10 cellular contexts compared by ENCODE assay signal in the genomic region with DNA sequence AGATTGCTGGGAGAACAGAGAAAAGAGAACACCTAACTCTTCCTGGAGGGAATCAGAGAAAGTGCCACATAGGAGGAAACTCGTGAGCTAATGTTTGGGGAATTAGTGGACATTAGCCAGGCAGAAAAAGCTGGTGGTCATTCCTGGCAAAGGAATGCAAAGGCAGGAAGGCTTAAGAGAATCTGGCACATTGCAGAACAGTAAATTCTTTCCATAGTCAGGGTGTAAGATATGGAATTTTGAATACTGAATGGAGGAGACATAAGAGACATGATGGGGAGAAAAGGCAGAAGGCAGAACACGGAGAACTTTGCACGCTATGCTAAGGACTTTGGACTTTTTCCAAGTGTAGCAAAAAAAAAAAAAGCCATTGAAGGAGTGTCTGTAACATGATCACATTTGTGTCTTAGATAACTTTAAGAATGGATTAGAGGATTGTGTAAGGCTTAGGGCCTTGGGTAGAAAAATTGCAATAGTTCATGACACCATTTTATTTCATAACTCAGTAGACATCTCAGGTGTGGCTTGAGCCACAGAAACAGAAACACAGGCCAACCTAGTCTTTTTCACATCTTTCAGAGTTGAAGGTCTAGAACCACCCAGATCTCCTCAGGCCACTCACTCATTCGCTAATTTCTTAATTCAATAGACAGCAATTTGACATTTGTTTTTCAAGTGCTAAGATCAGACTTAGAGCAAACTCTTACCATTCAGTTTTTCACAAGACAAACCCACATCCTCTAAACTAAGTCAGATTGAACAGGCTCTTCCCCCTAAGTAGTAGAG. TPM values are rescaled to one million over a fixed set of nuclear protein-coding genes. Genes with fewer than 3 reads are reported as not detected.
DNase-seq lines count a peak whose midpoint lies in the region; TF ChIP-seq lines count a peak whose summit lies in the region.
"Had no signal": no experiment of that assay in that cellular context is flagged by ENCODE, and none has a peak within 500 bp of the region (broad histone marks: within the 10 kb centered on the region; RNA-seq: fewer than 3 reads in every experiment).

No MANE protein-coding gene starts in this region.

- H3K9me3 Mint-ChIP-seq in activated naive CD4-positive, alpha-beta T cell treated with anti-CD3 and anti-CD28 coated beads for 36 hours = no peaks in the 10 kb centered on the region

- TF ChIP-seq CTCF in foreskin fibroblast (IDR thresholded peaks at IDR 0.05; ENCODE audit: low read depth, low read length) (no peak), GM13977 (IDR thresholded peaks at IDR 0.05; ENCODE audit: extremely low read depth, insufficient read depth, missing control alignments) (no peak)

- H3K27ac Mint-ChIP-seq in activated naive CD4-positive, alpha-beta T cell treated with anti-CD3 and anti-CD28 coated beads for 36 hours = peak overlapping the region; percentile 31

- in situ Hi-C loops in GM13977 (cut with MboI; ENCODE audit: low pct_unique_long_range_greater_than_20kb, low sequenced_read_pairs, unreplicated experiment) = no loop called here

- no peaks in the 10 kb centered on the region for H3K36me3 Mint-ChIP-seq in activated naive CD4-positive, alpha-beta T cell treated with anti-CD3 and anti-CD28 coated beads for 36 hours (ENCODE audit: low read depth)

- no peak overlapping the region for H3K4me3 ChIP-seq in foreskin fibroblast (ENCODE audit: low read depth in 1 of 2, low read length in 2 of 2)

- intact Hi-C loops in activated naive CD4-positive, alpha-beta T cell treated with anti-CD3 and anti-CD28 coated beads for 36 hours (cut with micrococcal nuclease) = loop anchor here (10.0 kb wide), 3 partner anchors 863 to 1127 kb away; partner anchors contain the start of genes ATP6V1A, CD96, NAA50 and SIDT1

- no peak for DNase-seq in activated naive CD4-positive, alpha-beta T cell treated with anti-CD3 and anti-CD28 coated beads for 36 hours
- no peak for DNase-seq in activated naive CD4-positive, alpha-beta T cell (lab: John Stamatoyannopoulos, UW)
- DNase-seq in SW 1271 (lab: John Stamatoyannopoulos, UW) = peak; percentile 10 to 13
- peak; percentile 88 to 92 for DNase-seq in foreskin fibroblast
- DNase-seq in stromal cell of bone marrow (ENCODE audit: low read depth) = peak; percentile 74
- DNase-seq in putamen (ENCODE audit: low spot score) = no peak
- DNase-seq in epidermal melanocyte (ENCODE audit: insufficient read length, low spot score) = no peak
- DNase-seq in GM13977 (ENCODE audit: low spot score) = no peak
- DNase-seq: DND-41, NCI-H446 had no signal

- peaks cover 15% of the 10 kb centered on the region for H3K27me3 Mint-ChIP-seq in activated naive CD4-positive, alpha-beta T cell treated with anti-CD3 and anti-CD28 coated beads for 36 hours (ENCODE audit: low read depth)

- CTCF ChIA-PET in activated naive CD4-positive, alpha-beta T cell treated with anti-CD3 and anti-CD28 coated beads for 36 hours (lab: Charles Lee) = interaction anchor here (0.9 to 1.0 kb wide), 3 partner anchors 19 to 301 kb away, joined by 3 read pairs; no protein-coding TSS in a partner anchor

- no peak overlapping the region for H3K4me3 Mint-ChIP-seq in activated naive CD4-positive, alpha-beta T cell treated with anti-CD3 and anti-CD28 coated beads for 36 hours

- H3K4me1 Mint-ChIP-seq in activated naive CD4-positive, alpha-beta T cell treated with anti-CD3 and anti-CD28 coated beads for 36 hours (ENCODE audit: low read depth) = peaks cover 39% of the 10 kb centered on the region

RNA-seq across cellular contexts. Expression of gene CCDC80, which starts 31.2 kb away (rescaled TPM):
- not detected for total RNA-seq in activated naive CD4-positive, alpha-beta T cell treated with anti-CD3 and anti-CD28 coated beads for 36 hours

Comparison
In these comparisons a context has a peak if more than half of its experiments do, and no peak if none do; other contexts are left out.
1. DNase-seq: peak in SW 1271 (2 of 2), foreskin fibroblast (2 of 2) and stromal cell of bone marrow (single experiment); none in activated naive CD4-positive, alpha-beta T cell treated with anti-CD3 and anti-CD28 coated beads for 36 hours (single experiment), activated naive CD4-positive, alpha-beta T cell (0 of 4), putamen (single experiment), epidermal melanocyte (single experiment) and GM13977 (single experiment).